ENCODE assay signal across 7 cellular contexts in genomic region chr21:8464403-8465152, GRCh38.
A peak's percentile ranks its signal among the peaks of the same experiment; 100 is the strongest.
DNase-seq lines count a peak whose midpoint lies in the region; ATAC-seq, FAIRE-seq and TF ChIP-seq lines count a peak whose summit lies in the region.
"Not testable (repeated sequence)": the region's sequence is repeated elsewhere in the genome, so short reads cannot be mapped to it uniquely, and the experiment has no call there.

No MANE protein-coding gene starts in this region.

- H3K9ac ChIP-seq in IMR-90 (ENCODE audit: low read depth, low read length); GM12878 (ENCODE audit: control insufficient read depth, insufficient read depth, low read length): not testable (repeated sequence)

- H3K4ac ChIP-seq in IMR-90 (ENCODE audit: low read depth, low read length), result not testable (repeated sequence)

- SMC1A ChIA-PET in GM12878 (lab: Charles Lee; ENCODE audit: uncharacterized antibody, unreplicated experiment), result not testable (repeated sequence)

- H3K27me3 ChIP-seq in IMR-90 (ENCODE audit: control insufficient read depth, insufficient read depth, low read length); GM12878 (replicated peaks in 1 of 2; ENCODE audit: control insufficient read depth in 2 of 2, insufficient read depth in 2 of 2, low read length in 1 of 2); lung (ENCODE audit: control insufficient read depth, insufficient read depth): not testable (repeated sequence)

- H2BK5ac ChIP-seq in IMR-90 (ENCODE audit: low read depth, low read length, poor library complexity, severe bottlenecking), result not testable (repeated sequence)

- in situ Hi-C loops in IMR-90 (cut with MboI; ENCODE audit: low sequenced_read_pairs); GM12878 (cut with MboI): not testable (repeated sequence)

- H3K9me1 ChIP-seq in IMR-90 (ENCODE audit: insufficient read depth, low read length), result not testable (repeated sequence)

- H3K14ac ChIP-seq in IMR-90 (replicated peaks; ENCODE audit: low read depth, low read length), result not testable (repeated sequence)

- TF ChIP-seq POLR2A in IMR-90 (IDR thresholded peaks at IDR 0.05; ENCODE audit: low read depth, low read length); GM12878 (IDR thresholded peaks at IDR 0.05; ENCODE audit: low read depth, low read length): not testable (repeated sequence)

- not testable (repeated sequence) for H3K27ac ChIP-seq in IMR-90 (ENCODE audit: insufficient read depth, low read length); GM12878 (ENCODE audit: control insufficient read depth, insufficient read depth); lung (ENCODE audit: low read depth in 1 of 2, low read length in 1 of 2)

- not testable (repeated sequence) for TF ChIP-seq CTCF in IMR-90 (conservative IDR thresholded peaks at IDR 0.05; ENCODE audit: low read depth, low read length); GM12878 (IDR thresholded peaks at IDR 0.05 in 2 of 3, conservative IDR thresholded peaks at IDR 0.05 in 1 of 3; ENCODE audit: control insufficient read depth in 2 of 3, extremely low read depth in 1 of 3, insufficient read depth in 1 of 3, low read depth in 3 of 3, low read length in 3 of 3); lung (IDR thresholded peaks at IDR 0.05; ENCODE audit: control extremely low read depth, extremely low read depth)

- FAIRE-seq in GM12878 (lab: Jason Lieb, UNC), result not testable (repeated sequence)

- CTCF ChIA-PET in IMR-90 (lab: Yijun Ruan, JAX); GM12878 (lab: Yijun Ruan, JAX): not testable (repeated sequence)

- not testable (repeated sequence) for H3K9me3 ChIP-seq in IMR-90 (ENCODE audit: control insufficient read depth, insufficient read depth, low read length); GM12878 (replicated peaks; ENCODE audit: control insufficient read depth, insufficient read depth, low read length); lung (ENCODE audit: control insufficient read depth in 2 of 2, insufficient read depth in 1 of 2, low read length in 1 of 2)

- H2BK20ac ChIP-seq in IMR-90 (ENCODE audit: low read depth, low read length), result not testable (repeated sequence)

- dilution Hi-C loops in IMR-90 (cut with HindIII; ENCODE audit: low sequenced_read_pairs, unreplicated experiment), result not testable (repeated sequence)

- RAD21 ChIA-PET in GM12878 (lab: Charles Lee; ENCODE audit: unreplicated experiment), result not testable (repeated sequence)

- POLR2A ChIA-PET in IMR-90 (lab: Charles Lee; ENCODE audit: unreplicated experiment); GM12878 (lab: Charles Lee): not testable (repeated sequence)

- ATAC-seq in GM18861 (IDR thresholded peaks at IDR 0.05; ENCODE audit: unreplicated experiment) (peak; percentile 84), GM21390 (IDR thresholded peaks at IDR 0.05; ENCODE audit: unreplicated experiment) (peak; percentile 73), HG02763 (IDR thresholded peaks at IDR 0.05; ENCODE audit: unreplicated experiment) (peak; percentile 77), HG03108 (IDR thresholded peaks at IDR 0.05; ENCODE audit: unreplicated experiment) (peak; percentile 77), IMR-90 (ENCODE audit: low read depth) (peak; percentile 92), GM12878 (peak; percentile 78), lung (ENCODE audit: insufficient read depth, low FRiP score) (peak; percentile 95)

- not testable (repeated sequence) for H3K4me3 ChIP-seq in IMR-90 (ENCODE audit: insufficient read depth, low read depth, low read length); GM12878; lung

- not testable (repeated sequence) for TF ChIP-seq EP300 in GM12878 (IDR thresholded peaks at IDR 0.05; ENCODE audit: borderline replicate concordance in 1 of 2, control insufficient read depth in 1 of 2, low read depth in 2 of 2, low read length in 2 of 2)

- H4K91ac ChIP-seq in IMR-90 (ENCODE audit: insufficient read depth, low read depth, low read length), result not testable (repeated sequence)

- intact Hi-C loops in IMR-90 (cut with micrococcal nuclease); GM12878 (cut with micrococcal nuclease; ENCODE audit: unreplicated experiment): not testable (repeated sequence)

- H2AK9ac ChIP-seq in IMR-90 (replicated peaks; ENCODE audit: low read depth, low read length, poor library complexity), result not testable (repeated sequence)

- not testable (repeated sequence) for H3K79me1 ChIP-seq in IMR-90 (ENCODE audit: low read depth in 1 of 2, low read length in 2 of 2)

- not testable (repeated sequence) for BruUV-seq in IMR-90 (replicated peaks; lab: Mats Ljungman, UMichigan); GM12878 (replicated peaks; lab: Mats Ljungman, UMichigan)

- H2BK120ac ChIP-seq in IMR-90 (ENCODE audit: low read depth, low read length), result not testable (repeated sequence)

- H2AFZ ChIP-seq in IMR-90 (replicated peaks; ENCODE audit: low read length, poor library complexity); GM12878 (ENCODE audit: control insufficient read depth, low read depth, low read length): not testable (repeated sequence)

- not testable (repeated sequence) for H4K8ac ChIP-seq in IMR-90 (ENCODE audit: low read depth in 2 of 2, low read length in 2 of 2)

- not testable (repeated sequence) for H2AK5ac ChIP-seq in IMR-90 (ENCODE audit: low read depth, low read length)

- H4K5ac ChIP-seq in IMR-90 (ENCODE audit: low read depth, low read length), result not testable (repeated sequence)

- H3K36me3 ChIP-seq in IMR-90 (ENCODE audit: control insufficient read depth, insufficient read depth, low read length); GM12878 (ENCODE audit: control insufficient read depth in 2 of 2, insufficient read depth in 2 of 2, low read length in 1 of 2); lung (ENCODE audit: control insufficient read depth in 2 of 2, insufficient read depth in 2 of 2, low read length in 2 of 2): not testable (repeated sequence)

- H3K4me1 ChIP-seq in IMR-90 (ENCODE audit: control insufficient read depth, insufficient read depth, low read length); GM12878 (ENCODE audit: control insufficient read depth, insufficient read depth, low read length); lung (ENCODE audit: control insufficient read depth in 2 of 2, insufficient read depth in 2 of 2, low read length in 2 of 2): not testable (repeated sequence)

- not testable (repeated sequence) for TF ChIP-seq RAD21 in IMR-90 (IDR thresholded peaks at IDR 0.05; ENCODE audit: low read length); GM12878 (IDR thresholded peaks at IDR 0.05; ENCODE audit: insufficient read depth, low read depth, low read length)

- no CpG with 5 or more reads among the region's 3 CpGs for WGBS in IMR-90 (ENCODE audit: extremely low coverage in 2 of 2, insufficient read length in 1 of 2), 2 experiments
- WGBS in GM12878 (ENCODE audit: insufficient coverage, insufficient replicate concordance, low lambda C conversion rate, missing lambda C conversion rate), result no CpG with 5 or more reads among the region's 3 CpGs
- no CpG with 5 or more reads among the region's 3 CpGs for WGBS in lung, 2 donors

- H4K20me1 ChIP-seq in IMR-90 (ENCODE audit: insufficient read depth, low read length); GM12878 (ENCODE audit: control insufficient read depth, insufficient read depth): not testable (repeated sequence)

- DNase-seq in IMR-90; GM12878 (ENCODE audit: low read depth, low spot score); lung (ENCODE audit: low spot score): not testable (repeated sequence)

- H3K23ac ChIP-seq in IMR-90 (ENCODE audit: low read depth, low read length), result not testable (repeated sequence)

- not testable (repeated sequence) for H3K56ac ChIP-seq in IMR-90 (ENCODE audit: extremely low read depth, insufficient read depth, low read length)

- H3K4me2 ChIP-seq in IMR-90 (ENCODE audit: low read depth, low read length); GM12878 (ENCODE audit: control insufficient read depth, insufficient read depth): not testable (repeated sequence)

- H2BK15ac ChIP-seq in IMR-90 (ENCODE audit: low read depth, low read length), result not testable (repeated sequence)

- H3K79me2 ChIP-seq in GM12878 (ENCODE audit: control insufficient read depth, insufficient read depth, low read length), result not testable (repeated sequence)

- not testable (repeated sequence) for H3K18ac ChIP-seq in IMR-90 (ENCODE audit: low read depth, low read length)
